In the genomic region with DNA sequence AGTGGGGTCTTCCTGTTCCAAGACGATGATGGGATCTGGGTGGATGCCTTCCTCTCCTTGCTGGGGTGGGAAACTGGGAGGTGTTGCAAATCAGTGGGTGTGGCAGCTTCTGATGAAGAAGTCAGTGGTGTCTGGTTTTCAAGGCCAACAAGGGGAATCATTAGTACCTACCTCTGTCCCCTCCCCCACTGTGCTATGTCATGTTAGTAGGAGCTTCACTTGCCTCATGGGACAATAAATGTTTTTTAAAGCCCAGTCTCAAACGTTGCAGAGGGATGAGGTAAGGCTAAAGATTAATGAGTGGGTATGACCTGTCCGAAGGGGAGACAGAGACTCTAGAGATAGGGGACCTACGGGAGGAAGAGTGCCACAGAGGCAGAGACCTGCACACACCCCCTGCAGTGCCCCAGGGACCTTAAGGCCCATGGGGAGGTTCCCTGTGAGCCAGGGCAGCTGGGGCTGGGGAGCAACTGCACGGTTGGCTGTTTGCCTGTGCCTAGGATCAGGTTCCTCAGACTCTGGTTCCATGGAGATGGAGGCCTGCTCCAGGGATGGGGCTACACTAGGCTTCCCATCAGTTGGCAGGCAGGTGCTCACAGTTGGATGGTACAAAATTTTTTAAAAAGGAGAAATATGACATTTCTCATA, we compare ENCODE assay signal across 16 cellular contexts. TPM values are rescaled to one million over a fixed set of nuclear protein-coding genes. Genes with fewer than 3 reads are reported as not detected.
DNase-seq lines count a peak whose midpoint lies in the region; ATAC-seq, FAIRE-seq and TF ChIP-seq lines count a peak whose summit lies in the region.
"Had no signal": no experiment of that assay in that cellular context is flagged by ENCODE, and none has a peak within 500 bp of the region (broad histone marks: within the 10 kb centered on the region; RNA-seq: fewer than 3 reads in every experiment).

No MANE protein-coding gene starts in this region.

- H3K9me3 ChIP-seq in BLaER1 (peaks cover 13% of the 10 kb centered on the region), SJSA1 (replicated peaks) (no peaks in the 10 kb centered on the region), keratinocyte (ENCODE audit: control insufficient read depth, low read depth, low read length) (peaks cover 2% of the 10 kb centered on the region), mammary epithelial cell (replicated peaks; ENCODE audit: insufficient read depth, low read length) (no peaks in the 10 kb centered on the region)

- H3K4me3 ChIP-seq in BLaER1 (no peak overlapping the region), KMS-11 (IDR thresholded peaks at IDR 0.05; ENCODE audit: insufficient read depth, low read depth, low read length) (no peak overlapping the region), SJSA1 (no peak overlapping the region), keratinocyte (ENCODE audit: control insufficient read depth in 2 of 3, extremely low read depth in 1 of 3, insufficient read depth in 2 of 3, low read depth in 1 of 3, low read length in 3 of 3) (no peak overlapping the region), dorsolateral prefrontal cortex (no peak overlapping the region), mammary epithelial cell (replicated peaks in 1 of 3; ENCODE audit: insufficient read depth in 1 of 3, low read depth in 2 of 3, low read length in 3 of 3) (no peak overlapping the region)

- H3K9ac ChIP-seq in BLaER1, result 0 out of 2 replicates have a peak overlapping the region, but pooled peaks have one; percentile 15
- no peak overlapping the region for H3K9ac ChIP-seq in KMS-11
- H3K9ac ChIP-seq in keratinocyte (ENCODE audit: control insufficient read depth, extremely low read depth, insufficient read depth, low read length), result no peak overlapping the region
- no peak overlapping the region for H3K9ac ChIP-seq in mammary epithelial cell (ENCODE audit: insufficient read depth, low read length)

- H3K79me2 ChIP-seq in KMS-11 (ENCODE audit: insufficient read depth, low read depth), result no peaks in the 10 kb centered on the region
- H3K79me2 ChIP-seq in keratinocyte (ENCODE audit: control insufficient read depth, insufficient read depth, low read length), result no peaks in the 10 kb centered on the region
- no peaks in the 10 kb centered on the region for H3K79me2 ChIP-seq in mammary epithelial cell (ENCODE audit: insufficient read depth, low read length)

- TF ChIP-seq CTCF in KMS-11 (conservative IDR thresholded peaks at IDR 0.05; ENCODE audit: low read depth, low read length), result no peak
- no peak for TF ChIP-seq CTCF in keratinocyte (optimal IDR thresholded peaks at IDR 0.05 in 1 of 3, IDR thresholded peaks at IDR 0.05 in 1 of 3, conservative IDR thresholded peaks at IDR 0.05 in 1 of 3; ENCODE audit: extremely low read depth in 1 of 3, insufficient read depth in 2 of 3, low read length in 3 of 3)
- TF ChIP-seq CTCF in dorsolateral prefrontal cortex (IDR thresholded peaks at IDR 0.05 in 54 of 56, conservative IDR thresholded peaks at IDR 0.05 in 2 of 56; ENCODE audit: low read depth in 1 of 56, partially characterized antibody in 56 of 56), result no peak
- no peak for TF ChIP-seq CTCF in mammary epithelial cell (conservative IDR thresholded peaks at IDR 0.05 in 1 of 2, IDR thresholded peaks at IDR 0.05 in 1 of 2; ENCODE audit: extremely low read depth in 1 of 2, insufficient read depth in 1 of 2, low read depth in 1 of 2, low read length in 2 of 2)

- FAIRE-seq in keratinocyte (lab: Jason Lieb, UNC), result peak; percentile 52

- H3K4me2 ChIP-seq in BLaER1 (peak overlapping the region; percentile 73), KMS-11 (peak overlapping the region; percentile 4), keratinocyte (ENCODE audit: control insufficient read depth, extremely low read depth, insufficient read depth, low read depth, low read length) (peak overlapping the region; percentile 88), mammary epithelial cell (ENCODE audit: insufficient read depth, low read depth, low read length) (no peak overlapping the region)

- DNase-seq in SJSA1 (ENCODE audit: low read depth in 1 of 2, low spot score in 2 of 2), result no peak
- no peak for DNase-seq in keratinocyte (ENCODE audit: low read depth, low spot score)
- no peak for DNase-seq in dorsolateral prefrontal cortex
- DNase-seq in mammary epithelial cell, result no peak
- DNase-seq: Calu3; CD4-positive, alpha-beta T cell; DMS79 treated with DMSO at 0.1 percent for 48 hours; GDM1; NCI-H1436 treated with DMSO at 0.1 percent for 48 hours; NCI-H2081 treated with DMSO at 0.1 percent for 48 hours; NCI-H69 had no signal

- 87% methylated on average over 4 of the region's 5 CpGs for WGBS in mammary epithelial cell (ENCODE audit: low coverage, missing lambda C conversion rate)

- intact Hi-C loops in dorsolateral prefrontal cortex (cut with DNase I), result no loop called here
- intact Hi-C loops in mammary epithelial cell (cut with micrococcal nuclease), result no loop called here

- H3K36me3 ChIP-seq in BLaER1 (no peaks in the 10 kb centered on the region), KMS-11 (ENCODE audit: insufficient read depth) (no peaks in the 10 kb centered on the region), SJSA1 (no peaks in the 10 kb centered on the region), keratinocyte (ENCODE audit: control insufficient read depth in 2 of 2, extremely low read depth in 1 of 2, insufficient read depth in 2 of 2, low read length in 2 of 2) (no peaks in the 10 kb centered on the region), mammary epithelial cell (ENCODE audit: insufficient read depth, low read length) (no peaks in the 10 kb centered on the region)

- H2AFZ ChIP-seq in KMS-11 (ENCODE audit: low read depth) (no peak overlapping the region), keratinocyte (ENCODE audit: control insufficient read depth, low read length) (no peak overlapping the region), mammary epithelial cell (ENCODE audit: low read depth, low read length) (no peak overlapping the region)

- ATAC-seq in GM19463 (IDR thresholded peaks at IDR 0.05; ENCODE audit: unreplicated experiment) (no peak), GM19324 (IDR thresholded peaks at IDR 0.05; ENCODE audit: low FRiP score, unreplicated experiment) (no peak)
- ATAC-seq: Right ventricle myocardium inferior had no signal

- no TSS peak for BruUV-seq in mammary epithelial cell (replicated peaks; lab: Mats Ljungman, UMichigan)

- H3K9me1 ChIP-seq in keratinocyte (ENCODE audit: control insufficient read depth, extremely low read depth, insufficient read depth, low read length), result no peaks in the 10 kb centered on the region

- dilution Hi-C loops in keratinocyte (cut with MboI; ENCODE audit: extremely low pct_ligation_motif_present, low sequenced_read_pairs) (no loop called here), mammary epithelial cell (cut with HindIII; ENCODE audit: low sequenced_read_pairs) (no loop called here)

- peak overlapping the region; percentile 43 for H3K27ac ChIP-seq in BLaER1
- peak overlapping the region; percentile 51; the same call in 1 of the 2 replicates for H3K27ac ChIP-seq in KMS-11
- H3K27ac ChIP-seq in SJSA1, result peak overlapping the region; percentile 91
- peak overlapping the region; percentile 92 for H3K27ac ChIP-seq in keratinocyte (ENCODE audit: control insufficient read depth, insufficient read depth, low read length)
- no peak overlapping the region for H3K27ac ChIP-seq in dorsolateral prefrontal cortex
- H3K27ac ChIP-seq in mammary epithelial cell (ENCODE audit: insufficient read depth, low read depth, low read length), result no peak overlapping the region

- H4K20me1 ChIP-seq in BLaER1 (no peaks in the 10 kb centered on the region), KMS-11 (ENCODE audit: insufficient read depth) (no peaks in the 10 kb centered on the region), keratinocyte (ENCODE audit: control insufficient read depth, extremely low read depth, insufficient read depth, low read length) (no peaks in the 10 kb centered on the region), mammary epithelial cell (ENCODE audit: insufficient read depth, low read length) (no peaks in the 10 kb centered on the region)

- CTCF ChIA-PET in mammary epithelial cell (lab: Charles Lee; ENCODE audit: low non-redundant PET), result no interaction called here

- no peaks in the 10 kb centered on the region for H3K27me3 ChIP-seq in BLaER1
- no peaks in the 10 kb centered on the region for H3K27me3 ChIP-seq in KMS-11 (ENCODE audit: insufficient read depth, low read depth)
- no peaks in the 10 kb centered on the region for H3K27me3 ChIP-seq in SJSA1 (replicated peaks)
- no peaks in the 10 kb centered on the region for H3K27me3 ChIP-seq in keratinocyte (ENCODE audit: control insufficient read depth, extremely low read depth, insufficient read depth, low read length)
- H3K27me3 ChIP-seq in dorsolateral prefrontal cortex, result no peaks in the 10 kb centered on the region
- no peaks in the 10 kb centered on the region for H3K27me3 ChIP-seq in mammary epithelial cell (ENCODE audit: insufficient read depth, low read length)

- H3K4me1 ChIP-seq in BLaER1, result peaks cover 37% of the 10 kb centered on the region
- peaks cover 40% of the 10 kb centered on the region for H3K4me1 ChIP-seq in KMS-11 (ENCODE audit: low read depth, poor library complexity, severe bottlenecking)
- peaks cover 61% of the 10 kb centered on the region for H3K4me1 ChIP-seq in SJSA1 (replicated peaks)
- peaks cover 42% of the 10 kb centered on the region for H3K4me1 ChIP-seq in keratinocyte (ENCODE audit: control insufficient read depth, extremely low read depth, insufficient read depth, low read length)
- peaks cover 26% of the 10 kb centered on the region for H3K4me1 ChIP-seq in mammary epithelial cell (ENCODE audit: insufficient read depth, low read length)

- in situ Hi-C loops in mammary epithelial cell (cut with MboI; ENCODE audit: low sequenced_read_pairs in 2 of 2), result no loop called here

RNA-seq across cellular contexts. Expression of a gene that starts 37.8 kb away (rescaled TPM):
- 16.7 and 27.5 TPM in 2 replicates for total RNA-seq in SJSA1 (2014; rRNA removed; shearing (Covaris generic))
- polyA plus RNA-seq in keratinocyte (6.3 to 9.2 TPM (median 8.2 TPM) in 3 replicates), mammary epithelial cell (7.0 TPM)
- polyA plus RNA-seq in keratinocyte (2011; ENCODE audit: low read depth), result 8.0 TPM
- polyA plus RNA-seq in keratinocyte (2011; cell fraction: cytosol; rRNA removed), result 6.0 and 7.4 TPM in 2 replicates
- polyA plus RNA-seq in keratinocyte (2011; cell fraction: nucleus; rRNA removed), result 16.6 and 17.1 TPM in 2 replicates
- 8.3 and 9.0 TPM in 2 replicates for polyA plus RNA-seq in keratinocyte (2012; ENCODE audit: low replicate concordance)
- polyA minus RNA-seq in keratinocyte (14.6 to 32.8 TPM (median 16.0 TPM) in 3 replicates), mammary epithelial cell (18.3 TPM)
- 16.1 TPM for polyA minus RNA-seq in keratinocyte (2011; cell fraction: cytosol; rRNA and poly(A)+ RNA removed)
- polyA minus RNA-seq in keratinocyte (2011; cell fraction: nucleus; rRNA and poly(A)+ RNA removed), result 15.9 and 19.9 TPM in 2 replicates
- total RNA-seq in dorsolateral prefrontal cortex (10 to 100 TPM; 25.8 to 83.3 (median 55.1) TPM), mammary epithelial cell (10 to 100 TPM; 29.0 to 41.8 TPM)

Comparison
In these comparisons a context has a peak if more than half of its experiments do, and no peak if none do; other contexts are left out.
1. H3K27ac ChIP-seq: peak in BLaER1 (single experiment), KMS-11 (single experiment), SJSA1 (single experiment) and keratinocyte (single experiment); none in dorsolateral prefrontal cortex (0 of 59) and mammary epithelial cell (single experiment).